29 cellular contexts compared by ENCODE assay signal in genomic region chr5:178225174-178225573, GRCh38. TPM values are rescaled to one million over a fixed set of nuclear protein-coding genes. Genes with fewer than 3 reads are reported as not detected.
"Had no signal": no experiment of that assay in that cellular context is flagged by ENCODE, and none has a peak within 500 bp of the region (broad histone marks: within the 10 kb centered on the region; RNA-seq: fewer than 3 reads in every experiment).

No MANE protein-coding gene starts in this region.

- H3K9me3 Mint-ChIP-seq: activated naive CD4-positive, alpha-beta T cell treated with anti-CD3 and anti-CD28 coated beads, Interleukin-2, amount 50 U/mL, for 72 hours; activated T-cell treated with anti-CD3 and anti-CD28 coated beads, Interleukin-2, amount 50 U/mL, for 24 hours; activated T-helper 17 cell treated with anti-CD3 and anti-CD28 coated beads, Interleukin-2, amount 50 U/mL, for 72 hours; memory B cell; naive B cell had no signal

- ATAC-seq: activated naive CD4-positive, alpha-beta T cell treated with anti-CD3 and anti-CD28 coated beads, Interleukin-2, amount 50 U/mL, for 72 hours; activated T-helper 17 cell treated with anti-CD3 and anti-CD28 coated beads, Interleukin-2, amount 50 U/mL, for 72 hours; SK-N-SH treated with all-trans-retinoic acid at 6 μM for 48 hours had no signal

- H3K36me3 ChIP-seq: WERI-Rb-1 had no signal

- H3K27ac ChIP-seq: coronary artery, esophagus muscularis mucosa, thoracic aorta, upper lobe of left lung, WERI-Rb-1 had no signal

- H3K27ac Mint-ChIP-seq: activated naive CD4-positive, alpha-beta T cell treated with anti-CD3 and anti-CD28 coated beads, Interleukin-2, amount 50 U/mL, for 72 hours; activated T-helper 17 cell treated with anti-CD3 and anti-CD28 coated beads, Interleukin-2, amount 50 U/mL, for 72 hours; memory B cell had no signal

- H3K27me3 Mint-ChIP-seq: activated T-cell treated with anti-CD3 and anti-CD28 coated beads, Interleukin-2, amount 50 U/mL, for 24 hours; activated T-helper 17 cell treated with anti-CD3 and anti-CD28 coated beads, Interleukin-2, amount 50 U/mL, for 72 hours; brain; memory B cell; naive B cell had no signal

- DNase-seq: activated CD4-positive, alpha-beta T cell treated with anti-CD3 and anti-CD28 coated beads for 1 hour; activated CD4-positive, alpha-beta T cell treated with anti-CD3 and anti-CD28 coated beads, Interleukin-2, amount 50 U/mL, for 1 hour; activated CD8-positive, alpha-beta memory T cell treated with anti-CD3 and anti-CD28 coated beads for 24 hours; activated CD8-positive, alpha-beta memory T cell treated with anti-CD3 and anti-CD28 coated beads, Interleukin-2, amount 50 U/mL, for 4 hours; activated T-cell treated with anti-CD3 and anti-CD28 coated beads, Interleukin-2, amount 50 U/mL, for 24 hours; aorta; central memory CD4-positive, alpha-beta T cell; islet precursor cell; naive B cell; occipital lobe; retina; stimulated activated CD4-positive, alpha-beta T cell treated with anti-CD3 and anti-CD28 coated beads, Interleukin-4, amount 100 ng/mL, for 1 hour; stimulated activated naive CD4-positive, alpha-beta T cell treated with Interleukin-2 at 50 U/mL for 16 hours; upper lobe of left lung; WERI-Rb-1 had no signal

- H3K4me3 Mint-ChIP-seq: activated T-cell treated with anti-CD3 and anti-CD28 coated beads, Interleukin-2, amount 50 U/mL, for 24 hours; activated T-helper 17 cell treated with anti-CD3 and anti-CD28 coated beads, Interleukin-2, amount 50 U/mL, for 72 hours; brain; memory B cell; naive B cell had no signal

- FAIRE-seq: frontal cortex, TTC549 had no signal

- H3K27me3 ChIP-seq: esophagus muscularis mucosa, upper lobe of left lung had no signal

- H3K4me3 ChIP-seq: coronary artery, esophagus muscularis mucosa, thoracic aorta, upper lobe of left lung had no signal

- H3K9me3 ChIP-seq: esophagus muscularis mucosa, thoracic aorta, upper lobe of left lung had no signal

RNA-seq across cellular contexts. Expression of gene GMCL2, which starts 38.0 kb away (rescaled TPM):
- total RNA-seq: activated naive CD4-positive, alpha-beta T cell treated with anti-CD3 and anti-CD28 coated beads, Interleukin-2, amount 50 U/mL, for 72 hours; activated T-helper 17 cell treated with anti-CD3 and anti-CD28 coated beads, Interleukin-2, amount 50 U/mL, for 72 hours; aorta; esophagus muscularis mucosa; frontal cortex; mononuclear cell; occipital lobe; posterior vena cava; thoracic aorta; upper lobe of left lung had no signal
- polyA plus RNA-seq: adipose tissue, aorta, neural cell had no signal
